In the genomic region with DNA sequence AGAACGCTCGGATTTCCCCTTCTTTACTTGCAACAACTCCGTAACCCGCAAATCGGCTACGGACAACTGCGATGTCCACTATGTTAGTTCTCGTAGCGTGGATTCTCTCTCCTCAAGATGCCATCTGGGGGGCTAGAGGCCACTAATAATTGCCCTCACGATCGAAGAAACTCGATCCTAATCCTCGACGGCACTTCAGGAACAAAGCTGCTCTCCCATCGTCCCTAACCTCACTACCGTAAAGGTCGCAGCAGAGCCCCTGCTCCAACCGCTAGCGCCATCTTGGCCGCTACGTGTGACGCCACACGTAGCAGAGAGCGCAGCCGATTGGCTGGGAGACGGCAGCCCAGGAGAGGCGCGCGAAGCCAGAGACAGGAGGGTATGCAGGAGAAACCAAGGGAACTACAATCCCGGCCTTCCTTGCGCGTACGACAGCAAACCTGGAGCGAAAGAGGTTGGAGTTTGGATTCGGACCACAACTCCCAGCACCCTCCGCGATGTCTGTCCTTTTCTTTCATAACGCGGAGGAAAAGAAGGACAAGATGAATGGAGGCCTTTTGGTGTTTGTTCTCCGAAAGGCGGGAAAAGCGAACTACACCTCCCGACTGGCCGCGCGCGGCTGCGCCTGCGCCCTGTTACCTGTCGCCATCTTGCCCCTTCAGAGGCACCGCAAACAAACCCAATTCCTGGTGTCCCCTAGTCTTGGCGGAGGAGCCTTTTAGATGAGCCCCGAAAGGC, we compare ENCODE assay signal across 2 cellular contexts.
TF ChIP-seq lines count a peak whose summit lies in the region.

A gene with protein sequence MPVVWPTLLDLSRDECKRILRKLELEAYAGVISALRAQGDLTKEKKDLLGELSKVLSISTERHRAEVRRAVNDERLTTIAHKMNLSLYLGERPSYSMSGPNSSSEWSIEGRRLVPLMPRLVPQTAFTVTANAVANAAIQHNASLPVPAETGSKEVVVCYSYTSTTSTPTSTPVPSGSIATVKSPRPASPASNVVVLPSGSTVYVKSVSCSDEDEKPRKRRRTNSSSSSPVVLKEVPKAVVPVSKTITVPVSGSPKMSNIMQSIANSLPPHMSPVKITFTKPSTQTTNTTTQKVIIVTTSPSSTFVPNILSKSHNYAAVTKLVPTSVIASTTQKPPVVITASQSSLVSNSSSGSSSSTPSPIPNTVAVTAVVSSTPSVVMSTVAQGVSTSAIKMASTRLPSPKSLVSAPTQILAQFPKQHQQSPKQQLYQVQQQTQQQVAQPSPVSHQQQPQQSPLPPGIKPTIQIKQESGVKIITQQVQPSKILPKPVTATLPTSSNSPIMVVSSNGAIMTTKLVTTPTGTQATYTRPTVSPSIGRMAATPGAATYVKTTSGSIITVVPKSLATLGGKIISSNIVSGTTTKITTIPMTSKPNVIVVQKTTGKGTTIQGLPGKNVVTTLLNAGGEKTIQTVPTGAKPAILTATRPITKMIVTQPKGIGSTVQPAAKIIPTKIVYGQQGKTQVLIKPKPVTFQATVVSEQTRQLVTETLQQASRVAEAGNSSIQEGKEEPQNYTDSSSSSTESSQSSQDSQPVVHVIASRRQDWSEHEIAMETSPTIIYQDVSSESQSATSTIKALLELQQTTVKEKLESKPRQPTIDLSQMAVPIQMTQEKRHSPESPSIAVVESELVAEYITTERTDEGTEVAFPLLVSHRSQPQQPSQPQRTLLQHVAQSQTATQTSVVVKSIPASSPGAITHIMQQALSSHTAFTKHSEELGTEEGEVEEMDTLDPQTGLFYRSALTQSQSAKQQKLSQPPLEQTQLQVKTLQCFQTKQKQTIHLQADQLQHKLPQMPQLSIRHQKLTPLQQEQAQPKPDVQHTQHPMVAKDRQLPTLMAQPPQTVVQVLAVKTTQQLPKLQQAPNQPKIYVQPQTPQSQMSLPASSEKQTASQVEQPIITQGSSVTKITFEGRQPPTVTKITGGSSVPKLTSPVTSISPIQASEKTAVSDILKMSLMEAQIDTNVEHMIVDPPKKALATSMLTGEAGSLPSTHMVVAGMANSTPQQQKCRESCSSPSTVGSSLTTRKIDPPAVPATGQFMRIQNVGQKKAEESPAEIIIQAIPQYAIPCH (N-terminal part only) (plus strand): TSS at position 635 of the 738 bp plus-strand sequence. CDS start 1,921 bp downstream, outside the sequence.

TF ChIP-seq in HCT116, 20 proteins besides CTCF, POLR2A, EP300 and RAD21 (continued from another document):
- TF ChIP-seq, protein P1, sequence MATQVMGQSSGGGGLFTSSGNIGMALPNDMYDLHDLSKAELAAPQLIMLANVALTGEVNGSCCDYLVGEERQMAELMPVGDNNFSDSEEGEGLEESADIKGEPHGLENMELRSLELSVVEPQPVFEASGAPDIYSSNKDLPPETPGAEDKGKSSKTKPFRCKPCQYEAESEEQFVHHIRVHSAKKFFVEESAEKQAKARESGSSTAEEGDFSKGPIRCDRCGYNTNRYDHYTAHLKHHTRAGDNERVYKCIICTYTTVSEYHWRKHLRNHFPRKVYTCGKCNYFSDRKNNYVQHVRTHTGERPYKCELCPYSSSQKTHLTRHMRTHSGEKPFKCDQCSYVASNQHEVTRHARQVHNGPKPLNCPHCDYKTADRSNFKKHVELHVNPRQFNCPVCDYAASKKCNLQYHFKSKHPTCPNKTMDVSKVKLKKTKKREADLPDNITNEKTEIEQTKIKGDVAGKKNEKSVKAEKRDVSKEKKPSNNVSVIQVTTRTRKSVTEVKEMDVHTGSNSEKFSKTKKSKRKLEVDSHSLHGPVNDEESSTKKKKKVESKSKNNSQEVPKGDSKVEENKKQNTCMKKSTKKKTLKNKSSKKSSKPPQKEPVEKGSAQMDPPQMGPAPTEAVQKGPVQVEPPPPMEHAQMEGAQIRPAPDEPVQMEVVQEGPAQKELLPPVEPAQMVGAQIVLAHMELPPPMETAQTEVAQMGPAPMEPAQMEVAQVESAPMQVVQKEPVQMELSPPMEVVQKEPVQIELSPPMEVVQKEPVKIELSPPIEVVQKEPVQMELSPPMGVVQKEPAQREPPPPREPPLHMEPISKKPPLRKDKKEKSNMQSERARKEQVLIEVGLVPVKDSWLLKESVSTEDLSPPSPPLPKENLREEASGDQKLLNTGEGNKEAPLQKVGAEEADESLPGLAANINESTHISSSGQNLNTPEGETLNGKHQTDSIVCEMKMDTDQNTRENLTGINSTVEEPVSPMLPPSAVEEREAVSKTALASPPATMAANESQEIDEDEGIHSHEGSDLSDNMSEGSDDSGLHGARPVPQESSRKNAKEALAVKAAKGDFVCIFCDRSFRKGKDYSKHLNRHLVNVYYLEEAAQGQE (IDR thresholded peaks at IDR 0.05; ENCODE audit: low read depth), result no peak
- TF ChIP-seq EGR1 (IDR thresholded peaks at IDR 0.05; ENCODE audit: low read depth) (no peak), POLR2AphosphoS5 (IDR thresholded peaks at IDR 0.05; ENCODE audit: low read depth, low read length) (peak; percentile 98), SRF (IDR thresholded peaks at IDR 0.05; ENCODE audit: low read depth) (no peak; the same call in 1 of the 2 replicates), ELF1 (IDR thresholded peaks at IDR 0.05; ENCODE audit: borderline replicate concordance, low read depth) (no peak), JUND (IDR thresholded peaks at IDR 0.05) (no peak), SP1 (IDR thresholded peaks at IDR 0.05; ENCODE audit: low read depth) (peak; percentile 73; the same call in 1 of the 2 replicates), YY1 (IDR thresholded peaks at IDR 0.05; ENCODE audit: extremely low read depth, insufficient replicate concordance, low read depth, low read length) (peak; percentile 96), TCF7L2 (IDR thresholded peaks at IDR 0.05; ENCODE audit: borderline replicate concordance, extremely low read depth, insufficient read depth, insufficient read length) (peak; percentile 82), EZH2 (IDR thresholded peaks at IDR 0.05) (no peak), SIN3A (IDR thresholded peaks at IDR 0.05; ENCODE audit: low read depth) (peak; percentile 76), FOSL1 (IDR thresholded peaks at IDR 0.05; ENCODE audit: low read depth) (no peak), ZFX (IDR thresholded peaks at IDR 0.05) (peak; percentile 39; the same call in 1 of the 2 replicates), ZNF274 (IDR thresholded peaks at IDR 0.05; ENCODE audit: low read depth, low read length) (no peak)
- TF ChIP-seq, protein P2, sequence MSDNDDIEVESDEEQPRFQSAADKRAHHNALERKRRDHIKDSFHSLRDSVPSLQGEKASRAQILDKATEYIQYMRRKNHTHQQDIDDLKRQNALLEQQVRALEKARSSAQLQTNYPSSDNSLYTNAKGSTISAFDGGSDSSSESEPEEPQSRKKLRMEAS (IDR thresholded peaks at IDR 0.05), result 0 out of 2 replicates have a peak, but pooled peaks have one; percentile 10
- TF ChIP-seq, protein P3, sequence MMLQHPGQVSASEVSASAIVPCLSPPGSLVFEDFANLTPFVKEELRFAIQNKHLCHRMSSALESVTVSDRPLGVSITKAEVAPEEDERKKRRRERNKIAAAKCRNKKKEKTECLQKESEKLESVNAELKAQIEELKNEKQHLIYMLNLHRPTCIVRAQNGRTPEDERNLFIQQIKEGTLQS (IDR thresholded peaks at IDR 0.05), result no peak
- TF ChIP-seq, protein P4, sequence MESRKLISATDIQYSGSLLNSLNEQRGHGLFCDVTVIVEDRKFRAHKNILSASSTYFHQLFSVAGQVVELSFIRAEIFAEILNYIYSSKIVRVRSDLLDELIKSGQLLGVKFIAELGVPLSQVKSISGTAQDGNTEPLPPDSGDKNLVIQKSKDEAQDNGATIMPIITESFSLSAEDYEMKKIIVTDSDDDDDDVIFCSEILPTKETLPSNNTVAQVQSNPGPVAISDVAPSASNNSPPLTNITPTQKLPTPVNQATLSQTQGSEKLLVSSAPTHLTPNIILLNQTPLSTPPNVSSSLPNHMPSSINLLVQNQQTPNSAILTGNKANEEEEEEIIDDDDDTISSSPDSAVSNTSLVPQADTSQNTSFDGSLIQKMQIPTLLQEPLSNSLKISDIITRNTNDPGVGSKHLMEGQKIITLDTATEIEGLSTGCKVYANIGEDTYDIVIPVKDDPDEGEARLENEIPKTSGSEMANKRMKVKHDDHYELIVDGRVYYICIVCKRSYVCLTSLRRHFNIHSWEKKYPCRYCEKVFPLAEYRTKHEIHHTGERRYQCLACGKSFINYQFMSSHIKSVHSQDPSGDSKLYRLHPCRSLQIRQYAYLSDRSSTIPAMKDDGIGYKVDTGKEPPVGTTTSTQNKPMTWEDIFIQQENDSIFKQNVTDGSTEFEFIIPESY (IDR thresholded peaks at IDR 0.05; ENCODE audit: extremely low read depth, insufficient replicate concordance, low read length), result no peak

TF ChIP-seq in neural cell, 6 proteins besides CTCF, POLR2A, EP300 and RAD21 (continued from another document):
- TF ChIP-seq, protein P1 (IDR thresholded peaks at IDR 0.05; ENCODE audit: borderline replicate concordance), result peak; percentile 96
- peak; percentile 98 for TF ChIP-seq TAF1 (IDR thresholded peaks at IDR 0.05; ENCODE audit: low read depth)
- peak; percentile 99 for TF ChIP-seq POLR2AphosphoS5 (IDR thresholded peaks at IDR 0.05)
- TF ChIP-seq SMC3 (conservative IDR thresholded peaks at IDR 0.05; ENCODE audit: poor library complexity), result peak; percentile 58
